ENCODE assay signal across 15 cellular contexts in the genomic region with DNA sequence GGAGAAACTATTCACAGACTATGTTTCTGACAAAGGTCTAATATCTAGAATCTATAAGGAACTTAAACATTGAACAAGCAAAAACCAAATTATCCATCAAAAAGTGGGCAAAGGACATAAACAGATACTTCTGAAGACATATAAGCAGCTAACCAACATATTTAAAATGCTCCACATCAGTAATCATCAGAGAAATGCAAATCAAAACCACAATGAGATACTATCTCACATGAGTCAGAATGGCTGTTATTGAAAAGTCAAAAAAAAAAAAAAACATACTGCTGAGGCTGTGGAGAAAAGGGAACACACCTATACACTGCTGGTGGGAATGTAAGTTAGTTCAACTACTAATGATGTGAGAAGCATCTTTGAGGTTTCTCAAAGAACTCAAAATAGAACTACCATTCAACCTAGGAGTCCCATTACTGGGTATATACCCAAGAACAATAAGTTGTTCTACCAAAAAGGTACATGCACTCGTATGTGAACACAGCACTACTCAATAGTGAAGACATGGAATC.
DNase-seq lines count a peak whose midpoint lies in the region; ATAC-seq and TF ChIP-seq lines count a peak whose summit lies in the region.
"Had no signal": no experiment of that assay in that cellular context is flagged by ENCODE, and none has a peak within 500 bp of the region (broad histone marks: within the 10 kb centered on the region; RNA-seq: fewer than 3 reads in every experiment).

No MANE protein-coding gene starts in this region.

- H3K27me3 ChIP-seq in brain microvascular endothelial cell (replicated peaks), result no peaks in the 10 kb centered on the region
- H3K27me3 ChIP-seq: tibial artery had no signal

- no peaks in the 10 kb centered on the region for H3K36me3 ChIP-seq in brain microvascular endothelial cell (replicated peaks)
- H3K36me3 ChIP-seq: HAP-1, tibial artery had no signal

- TF ChIP-seq CTCF in fibroblast of pulmonary artery (IDR thresholded peaks at IDR 0.05; ENCODE audit: low read length, missing control alignments), result no peak
- no peak for TF ChIP-seq CTCF in brain microvascular endothelial cell (IDR thresholded peaks at IDR 0.05; ENCODE audit: low read depth, low read length, missing control alignments)

- in situ Hi-C loops in brain microvascular endothelial cell (cut with HindIII; ENCODE audit: low pct_ligation_motif_present, low sequenced_read_pairs), result no loop called here

- no peak overlapping the region for H3K27ac ChIP-seq in brain microvascular endothelial cell
- H3K27ac ChIP-seq: tibial artery had no signal

- peak; percentile 71 for ATAC-seq in HG02852 (IDR thresholded peaks at IDR 0.05; ENCODE audit: unreplicated experiment)
- ATAC-seq: natural killer cell treated with Interleukin-12 subunit alpha and Interleukin-12 subunit beta and Interleukin-15 and Interleukin-18, amount 100 ng/mL, for 72 hours had no signal

- DNase-seq in EH (ENCODE audit: low read depth) (peak; percentile 82), NCI-H526 treated with DMSO at 0.1 percent for 48 hours (lab: John Stamatoyannopoulos, UW) (peak; percentile 39), fibroblast of pulmonary artery (ENCODE audit: low read depth) (peak; percentile 36), brain microvascular endothelial cell (no peak), NCI-H2227 (lab: John Stamatoyannopoulos, UW; ENCODE audit: unreplicated experiment) (no peak)
- no peak for DNase-seq in effector CD4-positive, alpha-beta T cell
- DNase-seq in stimulated activated naive CD4-positive, alpha-beta T cell (lab: John Stamatoyannopoulos, UW), result no peak
- DNase-seq: CD4-positive, CD25-positive, alpha-beta regulatory T cell; cortex of kidney; Kasumi-1; stimulated activated CD4-positive, alpha-beta T cell treated with anti-CD3 and anti-CD28 coated beads, Interleukin-4, amount 100 ng/mL, for 4 hours; tibial artery had no signal

- no peak overlapping the region for H3K4me3 ChIP-seq in fibroblast of pulmonary artery (replicated peaks; ENCODE audit: low read depth, low read length)
- no peak overlapping the region for H3K4me3 ChIP-seq in brain microvascular endothelial cell (ENCODE audit: low read depth, low read length)
- H3K4me3 ChIP-seq: HAP-1, tibial artery had no signal

Comparison
In these comparisons a context has a peak if more than half of its experiments do, and no peak if none do; other contexts are left out.
1. DNase-seq: peak in EH (single experiment), NCI-H526 treated with DMSO at 0.1 percent for 48 hours (single experiment) and fibroblast of pulmonary artery (single experiment); none in effector CD4-positive, alpha-beta T cell (single experiment), stimulated activated naive CD4-positive, alpha-beta T cell (0 of 6), brain microvascular endothelial cell (single experiment) and NCI-H2227 (single experiment).